ENCODE assay signal across 8 cellular contexts in genomic region chr9:72526901-72527800, GRCh38. TPM values are rescaled to one million over a fixed set of nuclear protein-coding genes. Genes with fewer than 3 reads are reported as not detected.
DNase-seq lines count a peak whose midpoint lies in the region; ATAC-seq and TF ChIP-seq lines count a peak whose summit lies in the region.

No MANE protein-coding gene starts in this region.

- no peaks in the 10 kb centered on the region for H3K27me3 Mint-ChIP-seq in WTC11 (ENCODE audit: low read depth)

- H3K36me3 ChIP-seq in kidney epithelial cell (ENCODE audit: control insufficient read depth, insufficient read depth, low read length), result no peaks in the 10 kb centered on the region

- H3K27me3 ChIP-seq in HL-60 (ENCODE audit: insufficient read depth, poor library complexity, severe bottlenecking) (no peaks in the 10 kb centered on the region), kidney epithelial cell (ENCODE audit: control insufficient read depth, insufficient read depth, low read length) (no peaks in the 10 kb centered on the region)

- POLR2A ChIA-PET in WTC11 (lab: Charles Lee), result interaction anchor here (0.8 kb wide), 1 partner anchor 162 kb away, joined by 4 read pairs; the partner anchor contains the start of gene ZFAND5

- peaks cover 29% of the 10 kb centered on the region for H3K4me1 Mint-ChIP-seq in WTC11

- H3K27ac Mint-ChIP-seq in WTC11, result peak overlapping the region; percentile 98

- CTCF ChIA-PET in WTC11 (lab: Charles Lee), result no interaction called here

- peaks cover 7% of the 10 kb centered on the region; the same call in 1 of the 2 replicates for H3K36me3 Mint-ChIP-seq in WTC11

- DNase-seq in DMS 273 (lab: John Stamatoyannopoulos, UW; ENCODE audit: unreplicated experiment) (peak; percentile 79), HL-60 (ENCODE audit: low read depth in 1 of 2, low spot score in 1 of 2) (peak; percentile 50 to 81), WTC11 (ENCODE audit: low spot score) (peak; percentile 57), caudate nucleus (lab: John Stamatoyannopoulos, UW) (peak in 56 of 61 donors; percentile 3 to 80 (median 36)), kidney epithelial cell (ENCODE audit: low read depth) (peak; percentile 96), NCI-H146 treated with DMSO at 0.1 percent for 48 hours (lab: John Stamatoyannopoulos, UW; ENCODE audit: unreplicated experiment) (no peak)
- peak; percentile 70 to 78 for DNase-seq in stimulated activated CD4-positive, alpha-beta T cell treated with anti-CD3 and anti-CD28 coated beads, Interleukin-15, amount 100 ng/mL, for 48 hours (ENCODE audit: low read depth in 2 of 2)

- no peak for TF ChIP-seq CTCF in HL-60 (IDR thresholded peaks at IDR 0.05; ENCODE audit: insufficient read depth, low read length)
- no peak for TF ChIP-seq CTCF in WTC11 (IDR thresholded peaks at IDR 0.05)
- no peak for TF ChIP-seq CTCF in kidney epithelial cell (IDR thresholded peaks at IDR 0.05; ENCODE audit: insufficient read depth, low read length, poor library complexity, severe bottlenecking)

- ATAC-seq in GM19468 (IDR thresholded peaks at IDR 0.05; ENCODE audit: extremely low read depth, unreplicated experiment), result peak; percentile 36
- peak; percentile 91 for ATAC-seq in WTC11

- 0 out of 2 replicates have a peak, but pooled peaks cover 6% of the 10 kb centered on the region for H3K9me3 Mint-ChIP-seq in WTC11

- H3K4me3 Mint-ChIP-seq in WTC11, result peak overlapping the region; percentile 53

- H3K4me3 ChIP-seq in HL-60 (replicated peaks; ENCODE audit: insufficient read depth, low read length) (peak overlapping the region; percentile 29), kidney epithelial cell (ENCODE audit: low read depth, low read length) (no peak overlapping the region)

- H3K27ac ChIP-seq in HL-60 (replicated peaks), result peak overlapping the region; percentile 86
- peak overlapping the region; percentile 60 for H3K27ac ChIP-seq in caudate nucleus (ENCODE audit: low read depth, low read length)

TF ChIP-seq in WTC11, 78 proteins besides CTCF, POLR2A, EP300 and RAD21 (continues in another document):
- TF ChIP-seq ZSCAN18 (CRISPR knock-in tag; IDR thresholded peaks at IDR 0.05), result no peak
- TF ChIP-seq E2F5 (CRISPR knock-in tag; IDR thresholded peaks at IDR 0.05), result no peak
- 0 out of 2 replicates have a peak, but pooled peaks have one; percentile 27 for TF ChIP-seq SP1 (CRISPR knock-in tag; conservative IDR thresholded peaks at IDR 0.05)
- no peak for TF ChIP-seq ZNF532 (CRISPR knock-in tag; IDR thresholded peaks at IDR 0.05; ENCODE audit: borderline replicate concordance)
- no peak for TF ChIP-seq E2F1 (CRISPR knock-in tag; IDR thresholded peaks at IDR 0.05)
- TF ChIP-seq OVOL2 (CRISPR knock-in tag; IDR thresholded peaks at IDR 0.05; ENCODE audit: borderline replicate concordance), result no peak
- TF ChIP-seq PRDM15 (CRISPR knock-in tag; IDR thresholded peaks at IDR 0.05), result no peak
- no peak for TF ChIP-seq ZNF121 (CRISPR knock-in tag; IDR thresholded peaks at IDR 0.05)
- TF ChIP-seq TEAD4 (CRISPR knock-in tag; IDR thresholded peaks at IDR 0.05), result no peak
- TF ChIP-seq NFE2L1 (CRISPR knock-in tag; IDR thresholded peaks at IDR 0.05), result no peak

RNA-seq across cellular contexts. Expression of gene TMC1, which starts 5.7 kb away (rescaled TPM):
- 0.31 to 0.41 TPM (median 0.32 TPM) in 3 replicates for total RNA-seq in WTC11 (2021)
- total RNA-seq in kidney epithelial cell, result not detected in 2 replicates
